In genomic region chr3:13894096-13894811, GRCh38 we compare ENCODE assay signal across 15 cellular contexts. TPM values are rescaled to one million over a fixed set of nuclear protein-coding genes. Genes with fewer than 3 reads are reported as not detected.
DNase-seq lines count a peak whose midpoint lies in the region; ATAC-seq and TF ChIP-seq lines count a peak whose summit lies in the region.
"Had no signal": no experiment of that assay in that cellular context is flagged by ENCODE, and none has a peak within 500 bp of the region (broad histone marks: within the 10 kb centered on the region; RNA-seq: fewer than 3 reads in every experiment).

No MANE protein-coding gene starts in this region.

- no peak for DNase-seq in activated naive CD4-positive, alpha-beta T cell treated with Interleukin-2 at 50 U/mL for 16 hours
- DNase-seq in mesenteric fat pad (ENCODE audit: low spot score) = peak; percentile 57
- DNase-seq in thoracic aorta (ENCODE audit: low spot score) = no peak
- no peak for DNase-seq in HK-2 (ENCODE audit: unreplicated experiment)
- DNase-seq in stimulated activated naive B cell treated with anti-CD40 and anti-IgM and Interleukin-4, amounts not matched to agents 10 μg/mL and 1 μg/mL and 100 μg/mL, for 72 hours = no peak
- DNase-seq in DMS 273 (lab: John Stamatoyannopoulos, UW; ENCODE audit: unreplicated experiment) = no peak
- DNase-seq: activated CD4-positive, CD25-positive, alpha-beta regulatory T cell treated with anti-CD3 and anti-CD28 coated beads, Interleukin-2, amount 50 U/mL, for 72 hours; foreskin keratinocyte; KBM-7; NCI-H1092; stimulated activated naive CD4-positive, alpha-beta T cell treated with Interleukin-2 at 50 U/mL for 16 hours had no signal

- peak overlapping the region; percentile 13 for H3K4me3 Mint-ChIP-seq in activated naive CD4-positive, alpha-beta T cell treated with anti-CD3 and anti-CD28 coated beads, Interleukin-2, amount 50 U/mL, for 24 hours
- peak overlapping the region; percentile 96 for H3K4me3 Mint-ChIP-seq in activated T-helper 17 cell treated with anti-CD3 and anti-CD28 coated beads, Interleukin-2, amount 50 U/mL, for 72 hours
- H3K4me3 Mint-ChIP-seq in stimulated activated naive B cell treated with anti-CD40 and anti-IgM and Interleukin-4, amounts not matched to agents 10 μg/mL and 1 μg/mL and 100 μg/mL, for 72 hours = no peak overlapping the region

- peaks cover 6% of the 10 kb centered on the region for H3K36me3 Mint-ChIP-seq in activated naive CD4-positive, alpha-beta T cell treated with anti-CD3 and anti-CD28 coated beads, Interleukin-2, amount 50 U/mL, for 24 hours
- H3K36me3 Mint-ChIP-seq in activated T-helper 17 cell treated with anti-CD3 and anti-CD28 coated beads, Interleukin-2, amount 50 U/mL, for 72 hours (ENCODE audit: low read depth) = no peaks in the 10 kb centered on the region
- H3K36me3 Mint-ChIP-seq in stimulated activated naive B cell treated with anti-CD40 and anti-IgM and Interleukin-4, amounts not matched to agents 10 μg/mL and 1 μg/mL and 100 μg/mL, for 72 hours = peaks cover 3 to 5% of the 10 kb centered on the region in 2 donors

- H3K4me3 ChIP-seq in thoracic aorta = peak overlapping the region; percentile 92

- H3K9me3 Mint-ChIP-seq in activated naive CD4-positive, alpha-beta T cell treated with anti-CD3 and anti-CD28 coated beads, Interleukin-2, amount 50 U/mL, for 24 hours = peaks cover 10% of the 10 kb centered on the region
- peaks cover 2% of the 10 kb centered on the region for H3K9me3 Mint-ChIP-seq in activated T-helper 17 cell treated with anti-CD3 and anti-CD28 coated beads, Interleukin-2, amount 50 U/mL, for 72 hours
- H3K9me3 Mint-ChIP-seq in stimulated activated naive B cell treated with anti-CD40 and anti-IgM and Interleukin-4, amounts not matched to agents 10 μg/mL and 1 μg/mL and 100 μg/mL, for 72 hours = peaks cover 6 to 15% of the 10 kb centered on the region in 2 donors

- no peak overlapping the region for H3K27ac ChIP-seq in thoracic aorta
- H3K27ac ChIP-seq: foreskin keratinocyte had no signal

- no peaks in the 10 kb centered on the region for H3K27me3 Mint-ChIP-seq in activated naive CD4-positive, alpha-beta T cell treated with anti-CD3 and anti-CD28 coated beads, Interleukin-2, amount 50 U/mL, for 24 hours
- H3K27me3 Mint-ChIP-seq in activated T-helper 17 cell treated with anti-CD3 and anti-CD28 coated beads, Interleukin-2, amount 50 U/mL, for 72 hours = no peaks in the 10 kb centered on the region
- peaks cover 10 to 15% of the 10 kb centered on the region in 2 donors for H3K27me3 Mint-ChIP-seq in stimulated activated naive B cell treated with anti-CD40 and anti-IgM and Interleukin-4, amounts not matched to agents 10 μg/mL and 1 μg/mL and 100 μg/mL, for 72 hours

- no peaks in the 10 kb centered on the region for H3K27me3 ChIP-seq in thoracic aorta (replicated peaks; ENCODE audit: insufficient read depth)
- H3K27me3 ChIP-seq: foreskin keratinocyte had no signal

- TF ChIP-seq CTCF in thoracic aorta (IDR thresholded peaks at IDR 0.05) = no peak

- H3K27ac Mint-ChIP-seq in activated naive CD4-positive, alpha-beta T cell treated with anti-CD3 and anti-CD28 coated beads, Interleukin-2, amount 50 U/mL, for 24 hours = no peak overlapping the region
- peak overlapping the region; percentile 97 for H3K27ac Mint-ChIP-seq in activated T-helper 17 cell treated with anti-CD3 and anti-CD28 coated beads, Interleukin-2, amount 50 U/mL, for 72 hours
- no peak overlapping the region for H3K27ac Mint-ChIP-seq in stimulated activated naive B cell treated with anti-CD40 and anti-IgM and Interleukin-4, amounts not matched to agents 10 μg/mL and 1 μg/mL and 100 μg/mL, for 72 hours

- no peaks in the 10 kb centered on the region for H3K36me3 ChIP-seq in thoracic aorta

- no peak for ATAC-seq in activated T-helper 17 cell treated with anti-CD3 and anti-CD28 coated beads, Interleukin-2, amount 50 U/mL, for 72 hours (replicated peaks)
- no peak for ATAC-seq in thoracic aorta (ENCODE audit: insufficient number of reproducible peaks, low FRiP score, low read depth)
- no peak for ATAC-seq in stimulated activated naive B cell treated with anti-CD40 and anti-IgM and Interleukin-4, amounts not matched to agents 10 μg/mL and 1 μg/mL and 100 μg/mL, for 72 hours (replicated peaks)

- H3K4me1 ChIP-seq in thoracic aorta (ENCODE audit: control insufficient read depth in 1 of 2, low read depth in 2 of 2) = peaks cover 8 to 12% of the 10 kb centered on the region in 2 donors

- H3K4me1 Mint-ChIP-seq in activated naive CD4-positive, alpha-beta T cell treated with anti-CD3 and anti-CD28 coated beads, Interleukin-2, amount 50 U/mL, for 24 hours = peaks cover 46% of the 10 kb centered on the region
- H3K4me1 Mint-ChIP-seq in activated T-helper 17 cell treated with anti-CD3 and anti-CD28 coated beads, Interleukin-2, amount 50 U/mL, for 72 hours = peaks cover 18% of the 10 kb centered on the region
- H3K4me1 Mint-ChIP-seq in stimulated activated naive B cell treated with anti-CD40 and anti-IgM and Interleukin-4, amounts not matched to agents 10 μg/mL and 1 μg/mL and 100 μg/mL, for 72 hours = peaks cover 14 to 17% of the 10 kb centered on the region in 2 donors

- no peaks in the 10 kb centered on the region for H3K9me3 ChIP-seq in thoracic aorta

RNA-seq across cellular contexts. Expression of gene WNT7A, which starts 14.4 kb away (rescaled TPM):
- under 1 TPM; 0.11 to 0.29 TPM for total RNA-seq in activated T-helper 17 cell treated with anti-CD3 and anti-CD28 coated beads, Interleukin-2, amount 50 U/mL, for 72 hours
- total RNA-seq in mesenteric fat pad (not detected), thoracic aorta (not detected)
- total RNA-seq: lung microvascular endothelial cell, omental fat pad had no signal

Comparison
In these comparisons a context has a peak if more than half of its experiments do, and no peak if none do; other contexts are left out.
1. H3K4me3 Mint-ChIP-seq: peak in activated naive CD4-positive, alpha-beta T cell treated with anti-CD3 and anti-CD28 coated beads, Interleukin-2, amount 50 U/mL, for 24 hours (single experiment) and activated T-helper 17 cell treated with anti-CD3 and anti-CD28 coated beads, Interleukin-2, amount 50 U/mL, for 72 hours (single experiment); none in stimulated activated naive B cell treated with anti-CD40 and anti-IgM and Interleukin-4, amounts not matched to agents 10 μg/mL and 1 μg/mL and 100 μg/mL, for 72 hours (0 of 2).